Comparison of ENCODE assay signal across 23 cellular contexts in the genomic region with DNA sequence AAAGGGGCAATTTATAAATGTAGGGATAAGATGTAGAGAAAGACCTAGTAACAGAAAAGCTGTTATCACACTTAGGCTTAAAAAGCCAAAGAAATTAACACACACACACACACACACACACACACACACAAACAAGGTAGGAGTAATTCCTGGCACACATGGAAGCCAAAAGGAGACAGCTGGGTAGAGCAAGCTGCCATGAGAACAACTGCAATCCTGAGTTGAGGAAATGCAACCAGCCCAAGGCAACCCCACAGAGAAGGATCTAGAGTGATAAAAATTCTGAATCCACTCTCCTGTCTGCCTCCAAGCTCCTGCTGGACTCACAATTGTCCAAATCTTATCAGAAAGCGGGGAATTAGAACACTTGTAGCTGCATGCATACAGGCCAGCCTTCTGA.
A peak's percentile ranks its signal among the peaks of the same experiment; 100 is the strongest.
DNase-seq lines count a peak whose midpoint lies in the region; ATAC-seq and TF ChIP-seq lines count a peak whose summit lies in the region.
"Had no signal": no experiment of that assay in that cellular context is flagged by ENCODE, and none has a peak within 500 bp of the region (broad histone marks: within the 10 kb centered on the region; RNA-seq: fewer than 3 reads in every experiment).

No MANE protein-coding gene starts in this region.

- in situ Hi-C loops in G401 (cut with HindIII; ENCODE audit: low sequenced_read_pairs): no loop called here

- TF ChIP-seq CTCF in fibroblast of the aortic adventitia (IDR thresholded peaks at IDR 0.05; ENCODE audit: insufficient read depth, low read length) (no peak), WERI-Rb-1 (IDR thresholded peaks at IDR 0.05; ENCODE audit: low read depth, low read length) (no peak)

- DNase-seq in DMS 273 (lab: John Stamatoyannopoulos, UW; ENCODE audit: unreplicated experiment): peak; percentile 14
- no peak for DNase-seq in DMS 273 treated with DMSO at 0.1 percent for 48 hours (lab: John Stamatoyannopoulos, UW)
- peak; percentile 53 for DNase-seq in fibroblast of the aortic adventitia (ENCODE audit: low read depth)
- DNase-seq in WERI-Rb-1: no peak
- no peak for DNase-seq in G401 (ENCODE audit: low spot score)
- DNase-seq in right cardiac atrium: no peak
- no peak for DNase-seq in activated effector memory CD4-positive, alpha-beta T cell treated with Interleukin-2 at 50 U/mL for 16 hours
- DNase-seq: ACHN; CD4-positive, alpha-beta memory T cell; DMS53; GF-D8; H7; NCI-H1048; NCI-H1436 treated with DMSO at 0.1 percent for 48 hours; NCI-H2029; NCI-H345; NCI-H524 treated with DMSO at 0.1 percent for 48 hours; NCI-H82; SJCRH30 had no signal

- H3K9me3 ChIP-seq in WERI-Rb-1 (ENCODE audit: severe bottlenecking): no peaks in the 10 kb centered on the region
- H3K9me3 ChIP-seq in right cardiac atrium (ENCODE audit: control insufficient read depth, low read length): no peaks in the 10 kb centered on the region
- H3K9me3 ChIP-seq: BLaER1 treated with 17β-estradiol and CSF1 and Interleukin-3, amounts not matched to agents 10 nM and 100 nM; SJCRH30 had no signal

- intact Hi-C loops in right cardiac atrium (cut with DNase I): no loop called here

- no peaks in the 10 kb centered on the region for H3K36me3 ChIP-seq in WERI-Rb-1
- H3K36me3 ChIP-seq: BLaER1 treated with 17β-estradiol and CSF1 and Interleukin-3, amounts not matched to agents 10 nM and 100 nM; SJCRH30 had no signal

- H3K4me1 ChIP-seq in right cardiac atrium (ENCODE audit: control insufficient read depth, insufficient read depth, low read length): no peaks in the 10 kb centered on the region
- H3K4me1 ChIP-seq: BLaER1 treated with 17β-estradiol and CSF1 and Interleukin-3, amounts not matched to agents 10 nM and 100 nM had no signal

- H3K4me3 ChIP-seq in fibroblast of the aortic adventitia (ENCODE audit: low read depth, low read length) (no peak overlapping the region), WERI-Rb-1 (ENCODE audit: low read depth, low read length) (no peak overlapping the region), right cardiac atrium (ENCODE audit: low read length) (no peak overlapping the region)
- H3K4me3 ChIP-seq: BLaER1 treated with 17β-estradiol and CSF1 and Interleukin-3, amounts not matched to agents 10 nM and 100 nM; SJCRH30 had no signal

- H3K27me3 ChIP-seq in WERI-Rb-1 (ENCODE audit: insufficient read depth, low read depth, severe bottlenecking) (no peaks in the 10 kb centered on the region), right cardiac atrium (ENCODE audit: control insufficient read depth, insufficient read depth) (no peaks in the 10 kb centered on the region)
- H3K27me3 ChIP-seq: BLaER1 treated with 17β-estradiol and CSF1 and Interleukin-3, amounts not matched to agents 10 nM and 100 nM; SJCRH30 had no signal

- 80% methylated on average over 1 of the region's 1 CpG for WGBS in right cardiac atrium

- H3K27ac ChIP-seq in WERI-Rb-1: no peak overlapping the region
- no peak overlapping the region for H3K27ac ChIP-seq in right cardiac atrium (ENCODE audit: low read length)
- H3K27ac ChIP-seq: 22Rv1; BLaER1 treated with 17β-estradiol and CSF1 and Interleukin-3, amounts not matched to agents 10 nM and 100 nM had no signal

- ATAC-seq in SK-N-SH treated with all-trans-retinoic acid at 6 μM for 48 hours (peak; percentile 13; the same call in 2 of the 3 replicates), right cardiac atrium (no peak)
- ATAC-seq: Panc1 had no signal

TF ChIP-seq in SK-N-SH treated with all-trans-retinoic acid at 6 μM for 48 hours, 23 proteins besides CTCF, POLR2A, EP300 and RAD21:
- TF ChIP-seq GLIS3 (CRISPR knock-in tag; IDR thresholded peaks at IDR 0.05): no peak
- no peak for TF ChIP-seq ZC3H10 (CRISPR knock-in tag; IDR thresholded peaks at IDR 0.05)
- TF ChIP-seq, protein P1, sequence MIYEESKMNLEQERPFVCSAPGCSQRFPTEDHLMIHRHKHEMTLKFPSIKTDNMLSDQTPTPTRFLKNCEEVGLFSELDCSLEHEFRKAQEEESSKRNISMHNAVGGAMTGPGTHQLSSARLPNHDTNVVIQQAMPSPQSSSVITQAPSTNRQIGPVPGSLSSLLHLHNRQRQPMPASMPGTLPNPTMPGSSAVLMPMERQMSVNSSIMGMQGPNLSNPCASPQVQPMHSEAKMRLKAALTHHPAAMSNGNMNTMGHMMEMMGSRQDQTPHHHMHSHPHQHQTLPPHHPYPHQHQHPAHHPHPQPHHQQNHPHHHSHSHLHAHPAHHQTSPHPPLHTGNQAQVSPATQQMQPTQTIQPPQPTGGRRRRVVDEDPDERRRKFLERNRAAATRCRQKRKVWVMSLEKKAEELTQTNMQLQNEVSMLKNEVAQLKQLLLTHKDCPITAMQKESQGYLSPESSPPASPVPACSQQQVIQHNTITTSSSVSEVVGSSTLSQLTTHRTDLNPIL (CRISPR knock-in tag; IDR thresholded peaks at IDR 0.05; ENCODE audit: low read depth): no peak
- TF ChIP-seq, protein P2, sequence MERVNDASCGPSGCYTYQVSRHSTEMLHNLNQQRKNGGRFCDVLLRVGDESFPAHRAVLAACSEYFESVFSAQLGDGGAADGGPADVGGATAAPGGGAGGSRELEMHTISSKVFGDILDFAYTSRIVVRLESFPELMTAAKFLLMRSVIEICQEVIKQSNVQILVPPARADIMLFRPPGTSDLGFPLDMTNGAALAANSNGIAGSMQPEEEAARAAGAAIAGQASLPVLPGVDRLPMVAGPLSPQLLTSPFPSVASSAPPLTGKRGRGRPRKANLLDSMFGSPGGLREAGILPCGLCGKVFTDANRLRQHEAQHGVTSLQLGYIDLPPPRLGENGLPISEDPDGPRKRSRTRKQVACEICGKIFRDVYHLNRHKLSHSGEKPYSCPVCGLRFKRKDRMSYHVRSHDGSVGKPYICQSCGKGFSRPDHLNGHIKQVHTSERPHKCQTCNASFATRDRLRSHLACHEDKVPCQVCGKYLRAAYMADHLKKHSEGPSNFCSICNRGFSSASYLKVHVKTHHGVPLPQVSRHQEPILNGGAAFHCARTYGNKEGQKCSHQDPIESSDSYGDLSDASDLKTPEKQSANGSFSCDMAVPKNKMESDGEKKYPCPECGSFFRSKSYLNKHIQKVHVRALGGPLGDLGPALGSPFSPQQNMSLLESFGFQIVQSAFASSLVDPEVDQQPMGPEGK (CRISPR knock-in tag; IDR thresholded peaks at IDR 0.05; ENCODE audit: borderline replicate concordance): no peak
- no peak for TF ChIP-seq CSDC2 (CRISPR knock-in tag; IDR thresholded peaks at IDR 0.05)
- TF ChIP-seq BACH2 (CRISPR knock-in tag; IDR thresholded peaks at IDR 0.05; ENCODE audit: borderline replicate concordance): no peak
- TF ChIP-seq TOX (CRISPR knock-in tag; IDR thresholded peaks at IDR 0.05; ENCODE audit: borderline replicate concordance): no peak
- no peak for TF ChIP-seq ZNF565 (CRISPR knock-in tag; conservative IDR thresholded peaks at IDR 0.05; ENCODE audit: low read depth)

Comparison
In these comparisons a context has a peak if more than half of its experiments do, and no peak if none do; other contexts are left out.
1. DNase-seq: peak in DMS 273 (single experiment) and fibroblast of the aortic adventitia (single experiment); none in DMS 273 treated with DMSO at 0.1 percent for 48 hours (single experiment), WERI-Rb-1 (single experiment), G401 (single experiment), right cardiac atrium (0 of 3) and activated effector memory CD4-positive, alpha-beta T cell treated with Interleukin-2 at 50 U/mL for 16 hours (single experiment).